Comparison of ENCODE assay signal across 24 cellular contexts in the genomic region with DNA sequence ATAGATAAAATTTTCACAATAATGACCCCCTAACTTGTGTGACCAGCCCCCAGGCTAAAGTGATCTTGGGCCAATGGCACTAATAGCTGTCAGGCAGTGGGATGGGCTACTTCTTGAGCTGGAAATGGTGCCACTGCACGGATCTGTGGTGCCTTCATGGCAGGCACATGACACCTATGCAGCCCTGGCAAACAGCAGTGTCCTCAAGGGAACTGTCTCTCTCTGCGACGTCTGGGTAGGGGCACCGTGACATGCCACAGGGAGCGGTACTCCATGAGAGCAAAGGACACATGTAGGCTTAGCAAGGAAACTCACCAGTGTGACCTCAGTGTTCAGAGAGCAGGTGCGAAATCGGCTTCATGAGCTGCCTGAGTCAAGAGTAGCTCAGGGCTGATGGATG.
"Had no signal": no experiment of that assay in that cellular context is flagged by ENCODE, and none has a peak within 500 bp of the region (broad histone marks: within the 10 kb centered on the region; RNA-seq: fewer than 3 reads in every experiment).

No MANE protein-coding gene starts in this region.

- H3K4me1 ChIP-seq: psoas muscle, right atrium auricular region, thyroid gland had no signal

- H3K4me3 ChIP-seq: ovary, psoas muscle, right atrium auricular region, thyroid gland had no signal

- H3K4me3 Mint-ChIP-seq: activated CD8-positive, alpha-beta T cell treated with anti-CD3 and anti-CD28 coated beads, Interleukin-2, amount 10 ng/mL, durations not matched to agents 7 days and 5 days; activated naive CD8-positive, alpha-beta T cell treated with anti-CD3 and anti-CD28 coated beads for 36 hours; activated T-helper 17 cell treated with anti-CD3 and anti-CD28 coated beads, Interleukin-2, amount 50 U/mL, for 72 hours; memory B cell; nephron; T-helper 2 cell treated with Interferon-gamma antibody and Interleukin-4, amounts not matched to agents 5 μg/mL and 100 μg/mL, for 36 hours had no signal

- H3K27ac Mint-ChIP-seq: activated CD8-positive, alpha-beta T cell treated with anti-CD3 and anti-CD28 coated beads, Interleukin-2, amount 10 ng/mL, durations not matched to agents 7 days and 5 days; activated naive CD8-positive, alpha-beta T cell treated with anti-CD3 and anti-CD28 coated beads for 36 hours; activated T-helper 17 cell treated with anti-CD3 and anti-CD28 coated beads, Interleukin-2, amount 50 U/mL, for 72 hours; memory B cell; T-helper 2 cell treated with Interferon-gamma antibody and Interleukin-4, amounts not matched to agents 5 μg/mL and 100 μg/mL, for 36 hours had no signal

- FAIRE-seq: endometrium, keratinocyte had no signal

- ATAC-seq: activated CD4-positive, CD25-positive, alpha-beta regulatory T cell treated with anti-CD3 and anti-CD28 coated beads, Interleukin-2, amount 50 U/mL, for 24 hours; activated CD8-positive, alpha-beta T cell treated with anti-CD3 and anti-CD28 coated beads, Interleukin-2, amount 10 ng/mL, durations not matched to agents 7 days and 5 days; activated T-helper 17 cell treated with anti-CD3 and anti-CD28 coated beads, Interleukin-2, amount 50 U/mL, for 72 hours; foreskin keratinocyte; left colon; psoas muscle; stimulated activated naive CD8-positive, alpha-beta T cell treated with anti-CD3 and anti-CD28 coated beads, Interleukin-15, Interleukin-2, amounts not matched to agents 100 U/mL and 50 U/mL, for 24 hours had no signal

- H3K9me3 ChIP-seq: neutrophil, ovary, psoas muscle, right atrium auricular region, thyroid gland had no signal

- H3K27ac ChIP-seq: foreskin keratinocyte, neutrophil, ovary, psoas muscle, right atrium auricular region, thyroid gland, VCaP had no signal

- H3K36me3 ChIP-seq: neutrophil, ovary, right atrium auricular region, thyroid gland had no signal

- DNase-seq: activated CD4-positive, alpha-beta T cell treated with anti-CD3 and anti-CD28 coated beads, Interleukin-2, amount 50 U/mL, for 1 hour; activated CD8-positive, alpha-beta T cell treated with anti-CD3 and anti-CD28 coated beads, Interleukin-2, amount 10 ng/mL, durations not matched to agents 7 days and 5 days; activated naive CD4-positive, alpha-beta T cell treated with Interleukin-2 at 50 U/mL for 16 hours; activated naive CD8-positive, alpha-beta T cell treated with anti-CD3 and anti-CD28 coated beads for 36 hours; activated T-cell treated with anti-CD3 and anti-CD28 coated beads, Interleukin-2, amount 50 U/mL, for 1 hour; amniotic stem cell; cortex of kidney; foreskin keratinocyte; left colon; ovary; psoas muscle; stimulated activated CD4-positive, alpha-beta T cell treated with anti-CD3 and anti-CD28 coated beads, Interleukin-4, amount 100 ng/mL, for 24 hours; stimulated activated naive CD8-positive, alpha-beta T cell treated with anti-CD3 and anti-CD28 coated beads, Interleukin-15, Interleukin-2, amounts not matched to agents 100 U/mL and 50 U/mL, for 24 hours; thyroid gland had no signal

- H3K4me1 Mint-ChIP-seq: activated T-helper 17 cell treated with anti-CD3 and anti-CD28 coated beads, Interleukin-2, amount 50 U/mL, for 72 hours; memory B cell had no signal

- H3K27me3 ChIP-seq: ovary, right atrium auricular region, thyroid gland had no signal

- H3K9me3 Mint-ChIP-seq: activated naive CD8-positive, alpha-beta T cell treated with anti-CD3 and anti-CD28 coated beads for 36 hours; activated T-helper 17 cell treated with anti-CD3 and anti-CD28 coated beads, Interleukin-2, amount 50 U/mL, for 72 hours; memory B cell; T-helper 2 cell treated with Interferon-gamma antibody and Interleukin-4, amounts not matched to agents 5 μg/mL and 100 μg/mL, for 36 hours had no signal

- H3K36me3 Mint-ChIP-seq: activated naive CD8-positive, alpha-beta T cell treated with anti-CD3 and anti-CD28 coated beads for 36 hours; memory B cell had no signal
